In the genomic region with DNA sequence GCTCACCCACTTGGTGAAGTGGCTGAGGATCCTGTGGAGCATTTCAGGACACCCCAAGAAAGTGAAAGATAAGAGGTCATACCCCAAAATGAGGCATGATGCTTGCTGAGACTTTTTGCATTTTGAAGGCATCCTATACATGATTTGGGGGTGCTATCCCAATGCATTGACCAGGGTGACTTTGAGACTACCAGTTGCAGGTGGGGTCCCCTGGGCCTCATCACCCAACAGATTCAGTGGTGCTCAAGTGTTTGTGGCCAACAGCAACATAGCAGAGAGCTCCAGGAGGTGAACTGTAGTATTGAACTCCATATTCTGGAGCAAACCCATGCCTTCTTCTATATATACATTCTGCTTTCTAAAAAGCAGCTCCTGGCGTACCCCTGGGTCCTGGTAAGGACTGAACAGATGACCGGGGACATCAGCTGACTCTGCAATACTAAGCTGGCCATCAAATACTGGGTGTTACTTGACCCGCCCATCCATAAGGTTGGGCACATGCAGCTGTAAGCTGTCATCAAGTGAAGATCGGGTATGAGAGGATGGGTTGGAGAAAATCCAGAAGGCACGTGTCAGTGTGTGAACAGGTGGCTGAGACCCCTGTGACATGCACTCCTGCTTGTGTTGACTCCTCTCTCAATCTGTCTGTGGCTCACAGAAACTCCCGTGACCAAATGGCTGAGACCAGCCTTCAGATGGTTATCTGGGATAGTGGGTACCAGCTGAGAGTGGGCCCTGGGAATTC, we compare ENCODE assay signal across 27 cellular contexts.
DNase-seq lines count a peak whose midpoint lies in the region; ATAC-seq and TF ChIP-seq lines count a peak whose summit lies in the region.
"Had no signal": no experiment of that assay in that cellular context is flagged by ENCODE, and none has a peak within 500 bp of the region (broad histone marks: within the 10 kb centered on the region; RNA-seq: fewer than 3 reads in every experiment).

No MANE protein-coding gene starts in this region.

- H3K4me3 Mint-ChIP-seq in activated naive CD8-positive, alpha-beta T cell = no peak overlapping the region
- no peak overlapping the region for H3K4me3 Mint-ChIP-seq in activated naive CD8-positive, alpha-beta T cell treated with anti-CD3 and anti-CD28 coated beads, Interleukin-2, amount 50 U/mL, for 24 hours
- no peak overlapping the region for H3K4me3 Mint-ChIP-seq in stimulated activated memory B cell treated with anti-CD40 and anti-IgM and Interleukin-4, amounts not matched to agents 10 μg/mL and 1 μg/mL and 100 μg/mL, for 72 hours
- H3K4me3 Mint-ChIP-seq: activated naive CD4-positive, alpha-beta T cell treated with anti-CD3 and anti-CD28 coated beads for 36 hours; activated T-cell treated with anti-CD3 and anti-CD28 coated beads, Interleukin-2, amount 50 U/mL, for 72 hours; GM23338; HFFc6; neural crest cell had no signal

- H3K27me3 ChIP-seq in colonic mucosa = no peaks in the 10 kb centered on the region
- H3K27me3 ChIP-seq: BLaER1, heart left ventricle, right lobe of liver had no signal

- H3K9me3 ChIP-seq in colonic mucosa = no peaks in the 10 kb centered on the region
- H3K9me3 ChIP-seq: BLaER1, heart left ventricle, mucosa of descending colon, right lobe of liver had no signal

- no peaks in the 10 kb centered on the region for H3K27me3 Mint-ChIP-seq in activated naive CD8-positive, alpha-beta T cell
- H3K27me3 Mint-ChIP-seq in activated naive CD8-positive, alpha-beta T cell treated with anti-CD3 and anti-CD28 coated beads, Interleukin-2, amount 50 U/mL, for 24 hours = no peaks in the 10 kb centered on the region
- peaks cover 6% of the 10 kb centered on the region for H3K27me3 Mint-ChIP-seq in stimulated activated memory B cell treated with anti-CD40 and anti-IgM and Interleukin-4, amounts not matched to agents 10 μg/mL and 1 μg/mL and 100 μg/mL, for 72 hours

- H3K27ac ChIP-seq in colonic mucosa = no peak overlapping the region
- H3K27ac ChIP-seq: BLaER1, heart left ventricle, right lobe of liver, SK-N-MC had no signal

- intact Hi-C loops in colonic mucosa (cut with DNase I) = no loop called here

- DNase-seq in activated naive CD8-positive, alpha-beta T cell treated with anti-CD3 and anti-CD28 coated beads, Interleukin-2, amount 50 U/mL, for 24 hours = no peak
- DNase-seq in NCI-H524 treated with DMSO at 0.1 percent for 48 hours (lab: John Stamatoyannopoulos, UW) (peak; percentile 91), colonic mucosa (peak; percentile 15), NOMO-1 treated with dmso at 0.1 percent for 144 hours (lab: John Stamatoyannopoulos, UW; ENCODE audit: unreplicated experiment) (no peak)
- no peak for DNase-seq in activated naive CD4-positive, alpha-beta T cell (lab: John Stamatoyannopoulos, UW)
- DNase-seq: activated naive CD4-positive, alpha-beta T cell treated with anti-CD3 and anti-CD28 coated beads for 36 hours; activated T-cell treated with anti-CD3 and anti-CD28 coated beads, Interleukin-2, amount 50 U/mL, for 72 hours; amniotic stem cell; effector memory CD4-positive, alpha-beta T cell; erythroblast; heart left ventricle; HFFc6; kidney glomerular epithelial cell; NCI-H1930; stimulated activated CD4-positive, alpha-beta T cell treated with anti-CD3 and anti-CD28 coated beads, Interleukin-12 subunit alpha, Interleukin-12 subunit beta, amount 100 ng/mL, for 4 hours; stimulated activated CD4-positive, alpha-beta T cell treated with anti-CD3 and anti-CD28 coated beads, Interleukin-4, amount 100 ng/mL, for 1 hour; substantia nigra had no signal

- H3K4me1 Mint-ChIP-seq in activated naive CD8-positive, alpha-beta T cell (ENCODE audit: low read depth) = peaks cover 48% of the 10 kb centered on the region
- peaks cover 35% of the 10 kb centered on the region for H3K4me1 Mint-ChIP-seq in activated naive CD8-positive, alpha-beta T cell treated with anti-CD3 and anti-CD28 coated beads, Interleukin-2, amount 50 U/mL, for 24 hours
- H3K4me1 Mint-ChIP-seq in stimulated activated memory B cell treated with anti-CD40 and anti-IgM and Interleukin-4, amounts not matched to agents 10 μg/mL and 1 μg/mL and 100 μg/mL, for 72 hours = peaks cover 63% of the 10 kb centered on the region

- H3K36me3 Mint-ChIP-seq in activated naive CD8-positive, alpha-beta T cell = peaks cover 5% of the 10 kb centered on the region
- H3K36me3 Mint-ChIP-seq in activated naive CD8-positive, alpha-beta T cell treated with anti-CD3 and anti-CD28 coated beads, Interleukin-2, amount 50 U/mL, for 24 hours (ENCODE audit: low read depth) = peaks cover 3% of the 10 kb centered on the region
- H3K36me3 Mint-ChIP-seq in stimulated activated memory B cell treated with anti-CD40 and anti-IgM and Interleukin-4, amounts not matched to agents 10 μg/mL and 1 μg/mL and 100 μg/mL, for 72 hours = no peaks in the 10 kb centered on the region

- no peaks in the 10 kb centered on the region for H3K36me3 ChIP-seq in colonic mucosa
- H3K36me3 ChIP-seq: BLaER1, heart left ventricle, right lobe of liver had no signal

- no peak for TF ChIP-seq CTCF in colonic mucosa (IDR thresholded peaks at IDR 0.05)

- no peak for ATAC-seq in activated naive CD8-positive, alpha-beta T cell treated with anti-CD3 and anti-CD28 coated beads, Interleukin-2, amount 50 U/mL, for 24 hours
- ATAC-seq in stimulated activated memory B cell treated with anti-CD40 and anti-IgM and Interleukin-4, amounts not matched to agents 10 μg/mL and 1 μg/mL and 100 μg/mL, for 72 hours = no peak
- no peak for ATAC-seq in GM21737 (IDR thresholded peaks at IDR 0.05; ENCODE audit: unreplicated experiment)
- ATAC-seq: activated CD4-positive, CD25-positive, alpha-beta regulatory T cell treated with anti-CD3 and anti-CD28 coated beads, Interleukin-2, amount 50 U/mL, for 24 hours; activated T-cell treated with anti-CD3 and anti-CD28 coated beads, Interleukin-2, amount 50 U/mL, for 72 hours; GM23338; heart left ventricle; mucosa of descending colon; right lobe of liver had no signal

- peaks cover 9% of the 10 kb centered on the region for H3K4me1 ChIP-seq in colonic mucosa
- H3K4me1 ChIP-seq: right lobe of liver had no signal

- peak overlapping the region; percentile 58 for H3K27ac Mint-ChIP-seq in activated naive CD8-positive, alpha-beta T cell
- H3K27ac Mint-ChIP-seq in activated naive CD8-positive, alpha-beta T cell treated with anti-CD3 and anti-CD28 coated beads, Interleukin-2, amount 50 U/mL, for 24 hours = no peak overlapping the region
- peak overlapping the region; percentile 78 for H3K27ac Mint-ChIP-seq in stimulated activated memory B cell treated with anti-CD40 and anti-IgM and Interleukin-4, amounts not matched to agents 10 μg/mL and 1 μg/mL and 100 μg/mL, for 72 hours
- H3K27ac Mint-ChIP-seq: activated naive CD4-positive, alpha-beta T cell treated with anti-CD3 and anti-CD28 coated beads for 36 hours; activated T-cell treated with anti-CD3 and anti-CD28 coated beads, Interleukin-2, amount 50 U/mL, for 72 hours; GM23338; HFFc6 had no signal

- H3K4me3 ChIP-seq in colonic mucosa = no peak overlapping the region
- H3K4me3 ChIP-seq: BLaER1, GM23338, heart left ventricle, mucosa of descending colon, right lobe of liver, SK-N-MC had no signal

- no peak overlapping the region for H3K9ac ChIP-seq in colonic mucosa (ENCODE audit: low read depth in 2 of 2, low read length in 2 of 2)
- H3K9ac ChIP-seq: BLaER1 had no signal

- no peaks in the 10 kb centered on the region for H3K9me3 Mint-ChIP-seq in activated naive CD8-positive, alpha-beta T cell (ENCODE audit: low read depth)
- peaks cover 9% of the 10 kb centered on the region for H3K9me3 Mint-ChIP-seq in activated naive CD8-positive, alpha-beta T cell treated with anti-CD3 and anti-CD28 coated beads, Interleukin-2, amount 50 U/mL, for 24 hours
- no peaks in the 10 kb centered on the region for H3K9me3 Mint-ChIP-seq in stimulated activated memory B cell treated with anti-CD40 and anti-IgM and Interleukin-4, amounts not matched to agents 10 μg/mL and 1 μg/mL and 100 μg/mL, for 72 hours
- H3K9me3 Mint-ChIP-seq: activated naive CD4-positive, alpha-beta T cell treated with anti-CD3 and anti-CD28 coated beads for 36 hours; GM23338; HFFc6; neural crest cell had no signal

Comparison
In these comparisons a context has a peak if more than half of its experiments do, and no peak if none do; other contexts are left out.
1. DNase-seq: peak in NCI-H524 treated with DMSO at 0.1 percent for 48 hours (single experiment) and colonic mucosa (single experiment); none in activated naive CD8-positive, alpha-beta T cell treated with anti-CD3 and anti-CD28 coated beads, Interleukin-2, amount 50 U/mL, for 24 hours (single experiment), NOMO-1 treated with dmso at 0.1 percent for 144 hours (single experiment) and activated naive CD4-positive, alpha-beta T cell (0 of 4).